Comparison of ENCODE assay signal across 24 cellular contexts in genomic region chr16:76531236-76531635, GRCh38.
A peak's percentile ranks its signal among the peaks of the same experiment; 100 is the strongest.
DNase-seq lines count a peak whose midpoint lies in the region; ATAC-seq, FAIRE-seq and TF ChIP-seq lines count a peak whose summit lies in the region.
"Had no signal": no experiment of that assay in that cellular context is flagged by ENCODE, and none has a peak within 500 bp of the region (broad histone marks: within the 10 kb centered on the region; RNA-seq: fewer than 3 reads in every experiment).

No MANE protein-coding gene starts in this region.

- in situ Hi-C loops in HepG2 (cut with HindIII; ENCODE audit: extremely low pct_ligation_motif_present, low pct_unique_long_range_greater_than_20kb) = no loop called here

- H3K9me2 ChIP-seq in Karpas-422 (replicated peaks; ENCODE audit: insufficient read depth, low read length) = no peaks in the 10 kb centered on the region

- no TSS peak for BruUV-seq in HepG2 (replicated peaks; lab: Mats Ljungman, UMichigan)

- ATAC-seq in HepG2 = no peak
- peak; percentile 41 for ATAC-seq in left lobe of liver
- ATAC-seq in heart right ventricle = no peak
- ATAC-seq in GM21717 (IDR thresholded peaks at IDR 0.05; ENCODE audit: unreplicated experiment) = no peak
- ATAC-seq: A549 had no signal

- TF ChIP-seq EP300 in HepG2 (IDR thresholded peaks at IDR 0.05; ENCODE audit: low read depth in 2 of 2, low read length in 2 of 2) = no peak
- no peak for TF ChIP-seq EP300 in HepG2 (CRISPR knock-in tag; IDR thresholded peaks at IDR 0.05; ENCODE audit: borderline replicate concordance)

- CTCF ChIA-PET in HepG2 (lab: Yijun Ruan, JAX; ENCODE audit: low intra/inter-chr PET ratio, low total read pairs) = no interaction called here

- H3K27me3 ChIP-seq in liver (ENCODE audit: control insufficient read depth in 4 of 4, insufficient read depth in 4 of 4, low read length in 3 of 4) (no peaks in the 10 kb centered on the region), HepG2 (ENCODE audit: control insufficient read depth in 1 of 2, insufficient read depth in 2 of 2, low read length in 2 of 2) (no peaks in the 10 kb centered on the region), Karpas-422 (ENCODE audit: low read length) (no peaks in the 10 kb centered on the region; the same call in 1 of the 2 replicates), heart right ventricle (no peaks in the 10 kb centered on the region)
- H3K27me3 ChIP-seq: BLaER1 treated with 17β-estradiol and CSF1 and Interleukin-3, amounts not matched to agents 10 nM and 100 nM had no signal

- H3K79me2 ChIP-seq in HepG2 (ENCODE audit: insufficient read depth, low read length) = no peaks in the 10 kb centered on the region
- no peaks in the 10 kb centered on the region for H3K79me2 ChIP-seq in Karpas-422 (ENCODE audit: low read length)

- peak overlapping the region; percentile 78 to 97 for H3K9ac ChIP-seq in liver (ENCODE audit: low read depth in 1 of 2, low read length in 2 of 2)
- no peak overlapping the region for H3K9ac ChIP-seq in HepG2 (ENCODE audit: insufficient read depth, low read depth, low read length)
- no peak overlapping the region for H3K9ac ChIP-seq in Karpas-422 (ENCODE audit: low read length)
- H3K9ac ChIP-seq: BLaER1 treated with 17β-estradiol and CSF1 and Interleukin-3, amounts not matched to agents 10 nM and 100 nM had no signal

- H3K36me3 ChIP-seq in liver (ENCODE audit: control insufficient read depth in 4 of 4, insufficient read depth in 3 of 4, low read depth in 1 of 4, low read length in 3 of 4) (no peaks in the 10 kb centered on the region), HepG2 (replicated peaks in 1 of 2; ENCODE audit: control insufficient read depth in 1 of 2, insufficient read depth in 2 of 2, low read length in 2 of 2) (no peaks in the 10 kb centered on the region), Karpas-422 (ENCODE audit: insufficient read depth, low read length) (no peaks in the 10 kb centered on the region), heart right ventricle (no peaks in the 10 kb centered on the region)
- H3K36me3 ChIP-seq: BLaER1 treated with 17β-estradiol and CSF1 and Interleukin-3, amounts not matched to agents 10 nM and 100 nM had no signal

- TF ChIP-seq POLR2A in HepG2 (IDR thresholded peaks at IDR 0.05; ENCODE audit: insufficient read depth in 1 of 2, low read depth in 2 of 2, low read length in 2 of 2) = no peak

- no peak for FAIRE-seq in HepG2 (lab: Jason Lieb, UNC)
- FAIRE-seq: A549, D721Med, G401.6, GM12891, GM19239 had no signal

- no peak overlapping the region for H3K4me2 ChIP-seq in HepG2 (ENCODE audit: low read depth, low read length)
- no peak overlapping the region for H3K4me2 ChIP-seq in Karpas-422 (ENCODE audit: low read depth, low read length, poor library complexity, severe bottlenecking)
- H3K4me2 ChIP-seq: A549; BLaER1 treated with 17β-estradiol and CSF1 and Interleukin-3, amounts not matched to agents 10 nM and 100 nM had no signal

- H3K4me3 ChIP-seq in liver (ENCODE audit: low read depth in 1 of 3, low read length in 3 of 3) (peak overlapping the region; percentile 71 to 78 (median 75)), HepG2 (replicated peaks in 1 of 3; ENCODE audit: insufficient read depth in 1 of 3, low read depth in 2 of 3, low read length in 3 of 3) (no peak overlapping the region), Karpas-422 (ENCODE audit: low read length) (no peak overlapping the region), heart right ventricle (no peak overlapping the region)
- H3K4me3 ChIP-seq: A549; BLaER1 treated with 17β-estradiol and CSF1 and Interleukin-3, amounts not matched to agents 10 nM and 100 nM had no signal

- WGBS in liver = 32% methylated on average over 5 of the region's 5 CpGs
- WGBS in HepG2 (ENCODE audit: low lambda C conversion rate) = 37% methylated on average over 5 of the region's 5 CpGs
- 74 to 80% methylated on average over 5 of the region's 5 CpGs for WGBS in heart right ventricle, 2 donors

- POLR2A ChIA-PET in HepG2 (lab: Yijun Ruan, JAX) = no interaction called here

- H3K4me1 ChIP-seq in liver (ENCODE audit: control insufficient read depth in 4 of 4, insufficient read depth in 4 of 4, low read length in 3 of 4) (peaks cover 0 to 21% (median 14%) of the 10 kb centered on the region in 4 donors), HepG2 (ENCODE audit: insufficient read depth, low read length) (peaks cover 18% of the 10 kb centered on the region), Karpas-422 (ENCODE audit: low read length) (no peaks in the 10 kb centered on the region), heart right ventricle (no peaks in the 10 kb centered on the region)
- H3K4me1 ChIP-seq: A549; BLaER1 treated with 17β-estradiol and CSF1 and Interleukin-3, amounts not matched to agents 10 nM and 100 nM had no signal

- H3K9me3 ChIP-seq in liver (ENCODE audit: control insufficient read depth in 4 of 4, low read length in 3 of 4) = no peaks in the 10 kb centered on the region
- no peaks in the 10 kb centered on the region for H3K9me3 ChIP-seq in HepG2 (ENCODE audit: low read length)
- no peaks in the 10 kb centered on the region for H3K9me3 ChIP-seq in Karpas-422 (ENCODE audit: low read length)
- H3K9me3 ChIP-seq in heart right ventricle = no peaks in the 10 kb centered on the region
- H3K9me3 ChIP-seq: A549; BLaER1 treated with 17β-estradiol and CSF1 and Interleukin-3, amounts not matched to agents 10 nM and 100 nM had no signal

- TF ChIP-seq CTCF in liver (IDR thresholded peaks at IDR 0.05; ENCODE audit: low read depth, low read length, missing input control) = no peak
- no peak for TF ChIP-seq CTCF in HepG2 (CRISPR knock-in tag; IDR thresholded peaks at IDR 0.05)
- no peak for TF ChIP-seq CTCF in heart right ventricle (IDR thresholded peaks at IDR 0.05)

- no peak for DNase-seq in HepG2 (ENCODE audit: low spot score)
- peak; percentile 6 for DNase-seq in Karpas-422
- DNase-seq in left lobe of liver (ENCODE audit: low spot score) = no peak
- DNase-seq in retina = peak; percentile 4
- no peak for DNase-seq in heart right ventricle
- DNase-seq in stimulated activated CD4-positive, alpha-beta T cell treated with anti-CD3 and anti-CD28 coated beads, Interleukin-2, amount 100 ng/mL, for 48 hours = no peak
- DNase-seq: AML-193; Calu3; CD4-positive, alpha-beta memory T cell; CD4-positive, CD25-positive, alpha-beta regulatory T cell; CD8-positive, alpha-beta memory T cell; COR-L47; DMS79 treated with DMSO at 0.1 percent for 48 hours; GF-D8 had no signal

- TF ChIP-seq RAD21 in liver (IDR thresholded peaks at IDR 0.05) = no peak
- no peak for TF ChIP-seq RAD21 in HepG2 (CRISPR knock-in tag; IDR thresholded peaks at IDR 0.05)

- intact Hi-C loops in HepG2 (cut with micrococcal nuclease; ENCODE audit: unreplicated experiment) (no loop called here), heart right ventricle (cut with DNase I) (no loop called here)

- H2AFZ ChIP-seq in HepG2 (ENCODE audit: low read length) (no peak overlapping the region), Karpas-422 (ENCODE audit: low read length) (no peak overlapping the region)

- no peaks in the 10 kb centered on the region for H4K20me1 ChIP-seq in HepG2 (ENCODE audit: insufficient read depth, low read length)
- H4K20me1 ChIP-seq in Karpas-422 (ENCODE audit: insufficient read depth, low read depth, low read length) = no peaks in the 10 kb centered on the region
- H4K20me1 ChIP-seq: BLaER1 treated with 17β-estradiol and CSF1 and Interleukin-3, amounts not matched to agents 10 nM and 100 nM had no signal

- H3K27ac ChIP-seq in liver (ENCODE audit: low read depth in 1 of 2, low read length in 2 of 2) = peak overlapping the region; percentile 81 to 87
- no peak overlapping the region for H3K27ac ChIP-seq in HepG2 (ENCODE audit: extremely low read length, insufficient read depth, low read length)
- H3K27ac ChIP-seq in Karpas-422 (ENCODE audit: low read length) = no peak overlapping the region
- no peak overlapping the region for H3K27ac ChIP-seq in heart right ventricle
- H3K27ac ChIP-seq: 22Rv1; A549; BLaER1 treated with 17β-estradiol and CSF1 and Interleukin-3, amounts not matched to agents 10 nM and 100 nM; C4-2B had no signal

TF ChIP-seq in liver, 16 proteins besides CTCF, POLR2A, EP300 and RAD21:
- TF ChIP-seq YY1 (IDR thresholded peaks at IDR 0.05) = peak; percentile 3
- no peak for TF ChIP-seq HNF4A (conservative IDR thresholded peaks at IDR 0.05)

TF ChIP-seq in HepG2, 621 proteins besides CTCF, POLR2A, EP300 and RAD21 (continues in another document):
- no peak for TF ChIP-seq GPBP1L1 (CRISPR knock-in tag; IDR thresholded peaks at IDR 0.05)
- no peak for TF ChIP-seq ZNF362 (CRISPR knock-in tag; IDR thresholded peaks at IDR 0.05; ENCODE audit: borderline replicate concordance)
- no peak for TF ChIP-seq ZBTB37 (CRISPR knock-in tag; IDR thresholded peaks at IDR 0.05)
- no peak for TF ChIP-seq ZNF737 (CRISPR knock-in tag; IDR thresholded peaks at IDR 0.05; ENCODE audit: borderline replicate concordance)

Comparison
In these comparisons a context has a peak if more than half of its experiments do, and no peak if none do; other contexts are left out.
1. H3K27ac ChIP-seq: peak in liver (2 of 2); none in HepG2 (single experiment), Karpas-422 (single experiment) and heart right ventricle (0 of 10).
2. H3K4me3 ChIP-seq: peak in liver (3 of 3); none in HepG2 (0 of 3), Karpas-422 (single experiment) and heart right ventricle (0 of 10).
3. H3K9ac ChIP-seq: peak in liver (2 of 2); none in HepG2 (single experiment) and Karpas-422 (single experiment).
4. DNase-seq: peak in Karpas-422 (single experiment) and retina (single experiment); none in HepG2 (single experiment), left lobe of liver (single experiment), heart right ventricle (0 of 2) and stimulated activated CD4-positive, alpha-beta T cell treated with anti-CD3 and anti-CD28 coated beads, Interleukin-2, amount 100 ng/mL, for 48 hours (0 of 2).